Comparison of ENCODE assay signal across 16 cellular contexts in genomic region chr3:84960581-84960980, GRCh38. TPM values are rescaled to one million over a fixed set of nuclear protein-coding genes. Genes with fewer than 3 reads are reported as not detected.
DNase-seq lines count a peak whose midpoint lies in the region; ATAC-seq lines count a peak whose summit lies in the region.
"Had no signal": no experiment of that assay in that cellular context is flagged by ENCODE, and none has a peak within 500 bp of the region (broad histone marks: within the 10 kb centered on the region; RNA-seq: fewer than 3 reads in every experiment).

No MANE protein-coding gene starts in this region.

- H3K9me3 ChIP-seq in T-helper 17 cell (ENCODE audit: control insufficient read depth, low read length, poor library complexity, severe bottlenecking) (peaks cover 3% of the 10 kb centered on the region), iPS-18a (ENCODE audit: control insufficient read depth, low read depth, low read length) (no peaks in the 10 kb centered on the region), skeletal muscle satellite cell (replicated peaks; ENCODE audit: low read length) (no peaks in the 10 kb centered on the region)
- H3K9me3 ChIP-seq: A549, thyroid gland had no signal

- H3K4me1 Mint-ChIP-seq in T-helper 17 cell = peaks cover 19% of the 10 kb centered on the region

- H3K36me3 ChIP-seq in iPS-18a (ENCODE audit: control insufficient read depth, low read depth, low read length) = no peaks in the 10 kb centered on the region
- H3K36me3 ChIP-seq in skeletal muscle satellite cell (ENCODE audit: insufficient read depth, low read length) = no peaks in the 10 kb centered on the region
- H3K36me3 ChIP-seq: brain microvascular endothelial cell, thyroid gland had no signal

- no peak overlapping the region for H3K27ac ChIP-seq in iPS-18a (ENCODE audit: low read length)
- H3K27ac ChIP-seq: A549, brain microvascular endothelial cell, thyroid gland had no signal

- H3K27me3 ChIP-seq in iPS-18a (ENCODE audit: control insufficient read depth, insufficient read depth, low read length) = peaks cover 13% of the 10 kb centered on the region
- peaks cover 29% of the 10 kb centered on the region for H3K27me3 ChIP-seq in skeletal muscle satellite cell (ENCODE audit: control insufficient read depth, insufficient read depth, low read length)
- H3K27me3 ChIP-seq: thyroid gland had no signal

- peaks cover 39% of the 10 kb centered on the region for H3K27me3 Mint-ChIP-seq in T-helper 17 cell

- peak overlapping the region; percentile 97 for H3K4me2 ChIP-seq in skeletal muscle satellite cell (ENCODE audit: low read length)

- peak overlapping the region; percentile 2 for H3K4me3 Mint-ChIP-seq in T-helper 17 cell
- H3K4me3 Mint-ChIP-seq: activated CD4-positive, alpha-beta memory T cell treated with anti-CD3 and anti-CD28 coated beads for 36 hours had no signal

- H3K9ac ChIP-seq in iPS-18a (ENCODE audit: low read length) (peak overlapping the region; percentile 69), skeletal muscle satellite cell (ENCODE audit: low read depth, low read length) (no peak overlapping the region)

- H3K4me3 ChIP-seq in iPS-18a (ENCODE audit: low read length) (peak overlapping the region; percentile 82), skeletal muscle satellite cell (ENCODE audit: low read length) (no peak overlapping the region)

- ATAC-seq in T-helper 17 cell = no peak
- ATAC-seq in GM21360 (IDR thresholded peaks at IDR 0.05; ENCODE audit: unreplicated experiment) = no peak
- ATAC-seq: A549, HCT116, left ventricle myocardium superior had no signal

- H3K27ac Mint-ChIP-seq in T-helper 17 cell = no peak overlapping the region
- H3K27ac Mint-ChIP-seq: activated CD4-positive, alpha-beta memory T cell treated with anti-CD3 and anti-CD28 coated beads for 36 hours had no signal

- peaks cover 2% of the 10 kb centered on the region for H3K36me3 Mint-ChIP-seq in T-helper 17 cell (ENCODE audit: low read depth)
- H3K36me3 Mint-ChIP-seq: activated CD4-positive, alpha-beta memory T cell treated with anti-CD3 and anti-CD28 coated beads for 36 hours had no signal

- peak; percentile 24 for DNase-seq in NCI-H2107 treated with DMSO at 0.1 percent for 48 hours (lab: John Stamatoyannopoulos, UW; ENCODE audit: unreplicated experiment)
- no peak for DNase-seq in NCI-H2107 (lab: John Stamatoyannopoulos, UW)
- no peak for DNase-seq in T-helper 17 cell
- DNase-seq in cerebellar nuclear complex (lab: John Stamatoyannopoulos, UW) = no peak
- no peak for DNase-seq in NCI-H345 treated with DMSO at 0.1 percent for 48 hours (lab: John Stamatoyannopoulos, UW; ENCODE audit: unreplicated experiment)
- DNase-seq: activated CD4-positive, alpha-beta memory T cell treated with anti-CD3 and anti-CD28 coated beads for 36 hours; activated gamma-delta T cell; brain microvascular endothelial cell; left ventricle myocardium superior; NCI-H2227 treated with DMSO at 0.1 percent for 48 hours; thyroid gland had no signal

- peaks cover 40% of the 10 kb centered on the region for H3K4me1 ChIP-seq in iPS-18a (ENCODE audit: control insufficient read depth, low read depth, low read length)
- peaks cover 22% of the 10 kb centered on the region for H3K4me1 ChIP-seq in skeletal muscle satellite cell (ENCODE audit: control insufficient read depth, insufficient read depth, low read length)

RNA-seq across cellular contexts. Expression of gene CADM2, which starts 1.8 kb away (rescaled TPM):
- total RNA-seq in T-helper 17 cell = 1 to 10 TPM in 1 of 2 donors, under 1 TPM in 1; 0.42 to 1.2 TPM
- under 0.01 and 2.6 TPM in 2 replicates for total RNA-seq in skeletal muscle satellite cell (2012; rRNA removed)
- total RNA-seq: activated CD4-positive, alpha-beta memory T cell treated with anti-CD3 and anti-CD28 coated beads for 36 hours had no signal
